ENCODE assay signal across 9 cellular contexts in genomic region chr2:102735431-102736130, GRCh38. TPM values are rescaled to one million over a fixed set of nuclear protein-coding genes. Genes with fewer than 3 reads are reported as not detected.
A peak's percentile ranks its signal among the peaks of the same experiment; 100 is the strongest.
DNase-seq lines count a peak whose midpoint lies in the region; ATAC-seq and TF ChIP-seq lines count a peak whose summit lies in the region.
"Had no signal": no experiment of that assay in that cellular context is flagged by ENCODE, and none has a peak within 500 bp of the region (broad histone marks: within the 10 kb centered on the region; RNA-seq: fewer than 3 reads in every experiment).

No MANE protein-coding gene starts in this region.

- H2AFZ ChIP-seq in OCI-LY1 (ENCODE audit: low read length), result no peak overlapping the region

- H3K27ac ChIP-seq in OCI-LY1 (ENCODE audit: low read depth, low read length, poor library complexity, severe bottlenecking) (no peak overlapping the region), dorsolateral prefrontal cortex (peak overlapping the region in 4 of 59 donors; percentile 44 to 82 (median 58)), muscle layer of colon (ENCODE audit: low read depth, low read length) (no peak overlapping the region)

- CTCF ChIA-PET in activated CD4-positive, alpha-beta T cell treated with anti-CD3 and anti-CD28 coated beads for 36 hours (lab: Charles Lee), result interaction anchor here (0.6 to 7.7 kb wide), 5 partner anchors 17 to 119 kb away, joined by 3 to 61 read pairs (median 8); partner anchors contain the start of gene TMEM182

- no peaks in the 10 kb centered on the region for H3F3A ChIP-seq in OCI-LY1 (ENCODE audit: insufficient read depth, low read length)

- H4K20me1 ChIP-seq in OCI-LY1 (ENCODE audit: insufficient read depth, low read length), result no peaks in the 10 kb centered on the region

- no peaks in the 10 kb centered on the region for H3K27me3 ChIP-seq in OCI-LY1 (ENCODE audit: insufficient read depth, low read length)
- H3K27me3 ChIP-seq in dorsolateral prefrontal cortex, result no peaks in the 10 kb centered on the region
- no peaks in the 10 kb centered on the region for H3K27me3 ChIP-seq in muscle layer of colon (ENCODE audit: control insufficient read depth in 1 of 2, insufficient read depth in 2 of 2, low read length in 2 of 2)
- H3K27me3 ChIP-seq: adrenal gland had no signal

- H3K4me3 ChIP-seq in OCI-LY1 (ENCODE audit: low read depth, low read length, poor library complexity, severe bottlenecking) (peak overlapping the region; percentile 92), dorsolateral prefrontal cortex (peak overlapping the region; percentile 61 to 99 (median 89)), muscle layer of colon (ENCODE audit: low read depth in 1 of 2, low read length in 2 of 2) (peak overlapping the region; percentile 82 to 88)

- peak overlapping the region; percentile 97 for H3K4me2 ChIP-seq in OCI-LY1 (ENCODE audit: low read length)

- peak overlapping the region; percentile 96 for H3K4me3 Mint-ChIP-seq in activated CD4-positive, alpha-beta T cell treated with anti-CD3 and anti-CD28 coated beads for 36 hours

- no peaks in the 10 kb centered on the region for H3K27me3 Mint-ChIP-seq in activated CD4-positive, alpha-beta T cell treated with anti-CD3 and anti-CD28 coated beads for 36 hours

- ATAC-seq in activated CD4-positive, alpha-beta T cell treated with anti-CD3 and anti-CD28 coated beads for 36 hours, result no peak
- ATAC-seq in sciatic nerve, result no peak
- ATAC-seq in GM21515 (IDR thresholded peaks at IDR 0.05; ENCODE audit: unreplicated experiment), result no peak

- H3K36me3 ChIP-seq in OCI-LY1 (ENCODE audit: insufficient read depth, low read length) (peaks cover 15% of the 10 kb centered on the region), muscle layer of colon (ENCODE audit: insufficient read depth, low read length) (no peaks in the 10 kb centered on the region)

- no peaks in the 10 kb centered on the region for H3K9me2 ChIP-seq in OCI-LY1 (ENCODE audit: low read depth, low read length)

- POLR2A ChIA-PET in activated CD4-positive, alpha-beta T cell treated with anti-CD3 and anti-CD28 coated beads for 36 hours (lab: Charles Lee), result no interaction called here

- intact Hi-C loops in activated CD4-positive, alpha-beta T cell treated with anti-CD3 and anti-CD28 coated beads for 36 hours (cut with DNase I, micrococcal nuclease), result loop anchor here (2.0 to 5.0 kb wide), 2 partner anchors 71 to 72 kb away; no protein-coding TSS in a partner anchor
- intact Hi-C loops in dorsolateral prefrontal cortex (cut with DNase I) (no loop called here), sciatic nerve (cut with DNase I) (no loop called here)

- H3K9me3 Mint-ChIP-seq in activated CD4-positive, alpha-beta T cell treated with anti-CD3 and anti-CD28 coated beads for 36 hours (ENCODE audit: low read depth), result no peaks in the 10 kb centered on the region

- peak; percentile 16 for DNase-seq in activated CD4-positive, alpha-beta T cell treated with anti-CD3 and anti-CD28 coated beads for 36 hours
- no peak for DNase-seq in activated CD4-positive, alpha-beta T cell treated with anti-CD3 and anti-CD28 coated beads, Interleukin-2, amount 50 U/mL, for 48 hours
- no peak for DNase-seq in dorsolateral prefrontal cortex
- no peak for DNase-seq in sciatic nerve (ENCODE audit: low spot score)
- no peak for DNase-seq in stimulated activated naive CD4-positive, alpha-beta T cell (lab: John Stamatoyannopoulos, UW)

- TF ChIP-seq CTCF in OCI-LY1 (IDR thresholded peaks at IDR 0.05; ENCODE audit: low read length) (no peak), dorsolateral prefrontal cortex (IDR thresholded peaks at IDR 0.05 in 54 of 56, conservative IDR thresholded peaks at IDR 0.05 in 2 of 56; ENCODE audit: low read depth in 1 of 56, partially characterized antibody in 56 of 56) (no peak)

- H3K9me3 ChIP-seq in OCI-LY1 (ENCODE audit: low read length) (no peaks in the 10 kb centered on the region), muscle layer of colon (ENCODE audit: low read length) (no peaks in the 10 kb centered on the region)
- H3K9me3 ChIP-seq: adrenal gland had no signal

- H3K27ac Mint-ChIP-seq in activated CD4-positive, alpha-beta T cell treated with anti-CD3 and anti-CD28 coated beads for 36 hours, result peak overlapping the region; percentile 91

- H3K4me1 ChIP-seq in OCI-LY1 (ENCODE audit: insufficient read depth, low read length, severe bottlenecking), result peaks cover 32% of the 10 kb centered on the region
- peaks cover 23% of the 10 kb centered on the region for H3K4me1 ChIP-seq in muscle layer of colon (ENCODE audit: insufficient read depth, low read length)

- H3K9ac ChIP-seq in OCI-LY1 (ENCODE audit: low read length), result peak overlapping the region; percentile 77
- H3K9ac ChIP-seq in muscle layer of colon (ENCODE audit: low read length), result no peak overlapping the region

- 0 out of 2 replicates have a peak, but pooled peaks cover 17% of the 10 kb centered on the region for H3K79me2 ChIP-seq in OCI-LY1 (ENCODE audit: insufficient read depth, low read length)

- H3K36me3 Mint-ChIP-seq in activated CD4-positive, alpha-beta T cell treated with anti-CD3 and anti-CD28 coated beads for 36 hours (ENCODE audit: low read depth), result peaks cover 10% of the 10 kb centered on the region

- peaks cover 31% of the 10 kb centered on the region for H3K4me1 Mint-ChIP-seq in activated CD4-positive, alpha-beta T cell treated with anti-CD3 and anti-CD28 coated beads for 36 hours

RNA-seq across cellular contexts. Expression of gene TMEM182, which starts 26.2 kb away (rescaled TPM):
- 1 to 10 TPM; 6.1 to 7.4 TPM for total RNA-seq in activated CD4-positive, alpha-beta T cell treated with anti-CD3 and anti-CD28 coated beads for 36 hours
- total RNA-seq in dorsolateral prefrontal cortex (1 to 10 TPM; 1.0 to 8.6 (median 4.3) TPM), sciatic nerve (2.6 TPM)

Comparison
In these comparisons a context has a peak if more than half of its experiments do, and no peak if none do; other contexts are left out.
1. intact Hi-C loops: an anchor here in activated CD4-positive, alpha-beta T cell treated with anti-CD3 and anti-CD28 coated beads for 36 hours (2.0 to 5.0 kb wide); none called in dorsolateral prefrontal cortex and sciatic nerve.